In genomic region chr22:18881260-18881659, GRCh38 we compare ENCODE assay signal across 9 cellular contexts. TPM values are rescaled to one million over a fixed set of nuclear protein-coding genes. Genes with fewer than 3 reads are reported as not detected.
A peak's percentile ranks its signal among the peaks of the same experiment; 100 is the strongest.
DNase-seq lines count a peak whose midpoint lies in the region; FAIRE-seq and TF ChIP-seq lines count a peak whose summit lies in the region.
"Not testable (repeated sequence)": the region's sequence is repeated elsewhere in the genome, so short reads cannot be mapped to it uniquely, and the experiment has no call there.
"Had no signal": no experiment of that assay in that cellular context is flagged by ENCODE, and none has a peak within 500 bp of the region (broad histone marks: within the 10 kb centered on the region; RNA-seq: fewer than 3 reads in every experiment).

No MANE protein-coding gene starts in this region.

- CTCF ChIA-PET in activated CD4-positive, alpha-beta memory T cell treated with anti-CD3 and anti-CD28 coated beads for 36 hours (lab: Charles Lee), result not testable (repeated sequence)

- H3K4me1 Mint-ChIP-seq in activated CD4-positive, alpha-beta memory T cell treated with anti-CD3 and anti-CD28 coated beads for 36 hours (ENCODE audit: low read depth), result not testable (repeated sequence)

- POLR2A ChIA-PET in activated CD4-positive, alpha-beta memory T cell treated with anti-CD3 and anti-CD28 coated beads for 36 hours (lab: Charles Lee), result not testable (repeated sequence)

- intact Hi-C loops in activated CD4-positive, alpha-beta memory T cell treated with anti-CD3 and anti-CD28 coated beads for 36 hours (cut with micrococcal nuclease), result not testable (repeated sequence)

- not testable (repeated sequence) for H3K4me3 ChIP-seq in GM12865 (ENCODE audit: low read depth, low read length); bronchial epithelial cell (ENCODE audit: low read depth, low read length)

- DNase-seq in GM12865 (ENCODE audit: low read depth), result peak; percentile 11
- DNase-seq in SW480 (ENCODE audit: low spot score), result peak; percentile 0
- peak; percentile 79 for DNase-seq in activated CD4-positive, alpha-beta memory T cell treated with anti-CD3 and anti-CD28 coated beads for 36 hours
- peak; percentile 68 to 70 for DNase-seq in activated T-cell treated with anti-CD3 and anti-CD28 coated beads, Interleukin-2, amount 50 U/mL, for 48 hours
- DNase-seq in bronchial epithelial cell (ENCODE audit: low read depth), result peak; percentile 40
- DNase-seq in mucosa of gallbladder (ENCODE audit: low spot score), result peak; percentile 13
- DNase-seq in stimulated activated CD4-positive, alpha-beta T cell treated with anti-CD3 and anti-CD28 coated beads, Interleukin-4, amount 100 ng/mL, for 24 hours, result peak; percentile 7
- peak; percentile 45 to 56 for DNase-seq in stimulated activated CD8-positive, alpha-beta memory T cell treated with anti-CD3 and anti-CD28 coated beads, Interleukin-7, amount 100 ng/mL, for 4 hours (ENCODE audit: low read depth in 2 of 2)

- not testable (repeated sequence) for FAIRE-seq in bronchial epithelial cell (lab: Jason Lieb, UNC)

- not testable (repeated sequence) for H3K27ac Mint-ChIP-seq in activated CD4-positive, alpha-beta memory T cell treated with anti-CD3 and anti-CD28 coated beads for 36 hours

- H3K36me3 Mint-ChIP-seq in activated CD4-positive, alpha-beta memory T cell treated with anti-CD3 and anti-CD28 coated beads for 36 hours, result not testable (repeated sequence)

- TF ChIP-seq CTCF in GM12865 (IDR thresholded peaks at IDR 0.05; ENCODE audit: insufficient read depth, low read depth, low read length, missing control alignments); bronchial epithelial cell (IDR thresholded peaks at IDR 0.05; ENCODE audit: insufficient read depth, low read length, severe bottlenecking): not testable (repeated sequence)

- H3K27me3 ChIP-seq in bronchial epithelial cell (ENCODE audit: control insufficient read depth, insufficient read depth, low read length), result not testable (repeated sequence)

- not testable (repeated sequence) for H3K36me3 ChIP-seq in bronchial epithelial cell (ENCODE audit: control insufficient read depth, insufficient read depth, low read length)

- not testable (repeated sequence) for H3K27me3 Mint-ChIP-seq in activated CD4-positive, alpha-beta memory T cell treated with anti-CD3 and anti-CD28 coated beads for 36 hours

- not testable (repeated sequence) for H3K9me3 Mint-ChIP-seq in activated CD4-positive, alpha-beta memory T cell treated with anti-CD3 and anti-CD28 coated beads for 36 hours

- not testable (repeated sequence) for H3K4me3 Mint-ChIP-seq in activated CD4-positive, alpha-beta memory T cell treated with anti-CD3 and anti-CD28 coated beads for 36 hours

RNA-seq across cellular contexts. Expression of gene DGCR6, which starts 24.9 kb away (rescaled TPM):
- under 1 TPM; 0.80 to 0.95 TPM for total RNA-seq in activated CD4-positive, alpha-beta memory T cell treated with anti-CD3 and anti-CD28 coated beads for 36 hours
- total RNA-seq in bronchial epithelial cell (1.8 and 7.9 TPM in 2 replicates), mucosa of gallbladder (1.5 TPM)

RNA-seq across cellular contexts. Expression of gene PRODH, which starts 54.8 kb away (rescaled TPM):
- under 1 TPM in 1 of 2 experiments, not detected in 1; 0.56 TPM for total RNA-seq in activated CD4-positive, alpha-beta memory T cell treated with anti-CD3 and anti-CD28 coated beads for 36 hours
- 5.0 and 52.6 TPM in 2 replicates for total RNA-seq in bronchial epithelial cell
- total RNA-seq in mucosa of gallbladder, result 5.8 TPM
- total RNA-seq: mononuclear cell had no signal

Comparison
In these comparisons a context has a peak if more than half of its experiments do, and no peak if none do; other contexts are left out.
1. DNase-seq: peak in every context shown above with its lines; median percentile 79 in activated CD4-positive, alpha-beta memory T cell treated with anti-CD3 and anti-CD28 coated beads for 36 hours; 69 in activated T-cell treated with anti-CD3 and anti-CD28 coated beads, Interleukin-2, amount 50 U/mL, for 48 hours; 50 in stimulated activated CD8-positive, alpha-beta memory T cell treated with anti-CD3 and anti-CD28 coated beads, Interleukin-7, amount 100 ng/mL, for 4 hours; 40 in bronchial epithelial cell; 13 in mucosa of gallbladder; 11 in GM12865; 7 in stimulated activated CD4-positive, alpha-beta T cell treated with anti-CD3 and anti-CD28 coated beads, Interleukin-4, amount 100 ng/mL, for 24 hours; 0 in SW480.